ENCODE assay signal across 14 cellular contexts in the genomic region with DNA sequence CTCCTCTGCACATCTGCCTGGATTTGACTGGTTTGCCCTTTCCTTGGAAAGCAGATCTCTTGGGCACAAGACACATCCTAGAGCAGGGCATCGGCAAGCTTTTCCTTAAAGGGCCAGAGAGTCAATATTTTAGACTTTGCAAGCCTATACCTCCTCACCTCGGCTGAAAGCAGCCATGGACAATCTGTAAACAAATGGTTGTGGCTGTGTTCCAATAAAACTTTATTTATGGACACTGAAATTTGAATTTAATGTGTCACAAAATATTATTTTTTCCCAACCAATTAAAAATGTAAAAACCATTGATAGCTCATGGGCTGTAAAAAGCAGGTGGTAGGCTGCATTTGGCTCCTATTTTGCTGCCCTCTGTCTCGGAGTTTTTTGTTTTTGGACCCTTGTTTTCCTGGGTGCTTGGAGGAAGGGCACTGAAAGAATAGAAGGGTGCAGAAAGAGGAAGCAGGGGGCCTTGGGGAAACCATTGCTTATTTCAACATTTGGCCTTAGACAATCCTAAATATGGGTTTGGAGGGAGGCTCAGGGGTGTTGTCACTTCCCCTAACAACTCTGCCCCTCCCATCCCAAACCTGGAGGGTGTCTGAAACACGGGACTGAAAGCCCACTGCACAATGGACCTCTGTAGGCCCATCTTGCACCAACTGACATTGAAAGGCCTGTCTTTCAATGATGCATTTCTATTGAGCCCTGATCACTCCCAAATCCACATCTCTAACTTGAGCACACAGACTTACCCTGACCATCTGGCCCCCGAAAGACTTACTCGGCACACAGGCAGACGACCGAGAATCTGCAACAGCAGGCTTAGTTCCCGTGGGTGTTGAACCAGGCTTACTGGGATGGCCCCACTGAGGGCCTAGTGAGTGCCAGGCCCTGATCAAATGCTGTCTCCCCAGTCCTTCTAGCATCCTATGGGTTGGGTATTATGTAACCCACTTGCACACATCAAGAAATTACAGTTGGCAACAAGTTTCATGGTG. TPM values are rescaled to one million over a fixed set of nuclear protein-coding genes. Genes with fewer than 3 reads are reported as not detected.
DNase-seq lines count a peak whose midpoint lies in the region; ATAC-seq, FAIRE-seq and TF ChIP-seq lines count a peak whose summit lies in the region.
"Had no signal": no experiment of that assay in that cellular context is flagged by ENCODE, and none has a peak within 500 bp of the region (broad histone marks: within the 10 kb centered on the region; RNA-seq: fewer than 3 reads in every experiment).

No MANE protein-coding gene starts in this region.

- TF ChIP-seq EP300 in K562 (IDR thresholded peaks at IDR 0.05; ENCODE audit: low read length) (no peak), transverse colon (IDR thresholded peaks at IDR 0.05; ENCODE audit: low read depth) (no peak)

- H3K27ac Mint-ChIP-seq in activated T-cell treated with anti-CD3 and anti-CD28 coated beads, Interleukin-2, amount 50 U/mL, for 24 hours = peak overlapping the region; percentile 67
- H3K27ac Mint-ChIP-seq in stimulated activated naive B cell treated with anti-CD40 and anti-IgM and Interleukin-4, amounts not matched to agents 10 μg/mL and 1 μg/mL and 100 μg/mL, for 72 hours = peak overlapping the region; percentile 59

- no peak for TF ChIP-seq CTCF in K562 (IDR thresholded peaks at IDR 0.05 in 2 of 3, conservative IDR thresholded peaks at IDR 0.05 in 1 of 3; ENCODE audit: insufficient read depth in 2 of 3, low read depth in 1 of 3, low read length in 3 of 3)
- TF ChIP-seq CTCF in transverse colon (IDR thresholded peaks at IDR 0.05) = no peak

- POLR2A ChIA-PET in K562 (lab: Yijun Ruan, JAX) = interaction anchor here (0.6 kb wide), 2 partner anchors 260 to 481 kb away, joined by 3 read pairs; no protein-coding TSS in a partner anchor

- H3K9me1 ChIP-seq in K562 (ENCODE audit: control insufficient read depth, insufficient read depth, low read length) = no peaks in the 10 kb centered on the region

- no peak overlapping the region for H3K4me3 Mint-ChIP-seq in activated T-cell treated with anti-CD3 and anti-CD28 coated beads, Interleukin-2, amount 50 U/mL, for 24 hours
- H3K4me3 Mint-ChIP-seq in stimulated activated naive B cell treated with anti-CD40 and anti-IgM and Interleukin-4, amounts not matched to agents 10 μg/mL and 1 μg/mL and 100 μg/mL, for 72 hours = no peak overlapping the region

- CTCF ChIA-PET in K562 (lab: Yijun Ruan, JAX; ENCODE audit: low intra/inter-chr PET ratio) = no interaction called here

- ATAC-seq in K562 (no peak), HG03280 (IDR thresholded peaks at IDR 0.05; ENCODE audit: unreplicated experiment) (no peak)
- peak; percentile 25 to 60 for ATAC-seq in stimulated activated naive B cell treated with anti-CD40 and anti-IgM and Interleukin-4, amounts not matched to agents 10 μg/mL and 1 μg/mL and 100 μg/mL, for 72 hours (replicated peaks)

- H2AFZ ChIP-seq in K562 (ENCODE audit: low read depth, low read length) = no peak overlapping the region
- H2AFZ ChIP-seq: PC-9 had no signal

- no peak for TF ChIP-seq RAD21 in K562 (CRISPR knock-in tag; conservative IDR thresholded peaks at IDR 0.05 in 1 of 2, IDR thresholded peaks at IDR 0.05 in 1 of 2)

- H3K9ac ChIP-seq in K562 (ENCODE audit: insufficient read depth in 1 of 2, low read depth in 2 of 2, low read length in 2 of 2) = no peak overlapping the region

- intact Hi-C loops in K562 (cut with micrococcal nuclease) = no loop called here
- intact Hi-C loops in transverse colon (cut with DNase I; ENCODE audit: low total_unique reads) = no loop called here

- H3K36me3 ChIP-seq in K562 (ENCODE audit: control insufficient read depth, insufficient read depth, low read length) (peaks cover 16% of the 10 kb centered on the region; the same call in 2 of the 3 replicates), transverse colon (no peaks in the 10 kb centered on the region)
- H3K36me3 ChIP-seq: HAP-1 had no signal

- DNase-seq in activated T-cell treated with anti-CD3 and anti-CD28 coated beads, Interleukin-2, amount 50 U/mL, for 24 hours = no peak
- no peak for DNase-seq in activated T-cell treated with anti-CD3 and anti-CD28 coated beads, Interleukin-2, amount 50 U/mL, for 48 hours
- peak; percentile 88 for DNase-seq in NCI-H82 treated with DMSO at 0.1 percent for 48 hours (lab: John Stamatoyannopoulos, UW; ENCODE audit: unreplicated experiment)
- no peak for DNase-seq in K562 (ENCODE audit: extremely low read depth in 1 of 4, low spot score in 3 of 4)
- DNase-seq in stimulated activated naive B cell treated with anti-CD40 and anti-IgM and Interleukin-4, amounts not matched to agents 10 μg/mL and 1 μg/mL and 100 μg/mL, for 72 hours = no peak
- DNase-seq in erythroblast (lab: John Stamatoyannopoulos, UW) = no peak
- DNase-seq in transverse colon = no peak
- DNase-seq: DMS79 treated with DMSO at 0.1 percent for 48 hours, NCI-H2029, PC-9, T-helper 9 cell had no signal

- FAIRE-seq in K562 (lab: Jason Lieb, UNC) = no peak

- BruUV-seq in K562 (replicated peaks; lab: Mats Ljungman, UMichigan) = no TSS peak

- H3K4me3 ChIP-seq in K562 (no peak overlapping the region), transverse colon (no peak overlapping the region)
- H3K4me3 ChIP-seq: HAP-1, PC-9, smooth muscle cell had no signal

- H3K27ac ChIP-seq in K562 (ENCODE audit: extremely low read depth, low read depth, low read length) (no peak overlapping the region), transverse colon (peak overlapping the region in 1 of 4 donors; percentile 2)
- H3K27ac ChIP-seq: PC-9 had no signal

- H4K20me1 ChIP-seq in K562 (replicated peaks; ENCODE audit: control insufficient read depth, insufficient read depth, low read length) = no peaks in the 10 kb centered on the region

- no peaks in the 10 kb centered on the region for H3K27me3 ChIP-seq in K562 (ENCODE audit: control insufficient read depth in 2 of 2, insufficient read depth in 2 of 2, low read length in 2 of 2)
- no peaks in the 10 kb centered on the region for H3K27me3 ChIP-seq in transverse colon

- no peaks in the 10 kb centered on the region for H3K79me2 ChIP-seq in K562 (ENCODE audit: control insufficient read depth, insufficient read depth, low read length)

- peaks cover 20% of the 10 kb centered on the region for H3K4me1 Mint-ChIP-seq in activated T-cell treated with anti-CD3 and anti-CD28 coated beads, Interleukin-2, amount 50 U/mL, for 24 hours (ENCODE audit: low read depth)
- H3K4me1 Mint-ChIP-seq in stimulated activated naive B cell treated with anti-CD40 and anti-IgM and Interleukin-4, amounts not matched to agents 10 μg/mL and 1 μg/mL and 100 μg/mL, for 72 hours = peaks cover 22 to 68% of the 10 kb centered on the region in 2 donors

- peaks cover under 1 to 3% of the 10 kb centered on the region in 2 experiments; a peak in 3 of 5 replicates for H3K4me1 ChIP-seq in K562 (replicated peaks in 1 of 2; ENCODE audit: control insufficient read depth in 2 of 2, insufficient read depth in 2 of 2, low read length in 2 of 2)
- peaks cover 9 to 22% (median 13%) of the 10 kb centered on the region in 4 donors for H3K4me1 ChIP-seq in transverse colon

- TF ChIP-seq POLR2A in K562 (conservative IDR thresholded peaks at IDR 0.05) = no peak
- no peak for TF ChIP-seq POLR2A in erythroblast (IDR thresholded peaks at IDR 0.05; ENCODE audit: low read length)
- TF ChIP-seq POLR2A in transverse colon (IDR thresholded peaks at IDR 0.05) = no peak

- peaks cover 40% of the 10 kb centered on the region for H3K36me3 Mint-ChIP-seq in activated T-cell treated with anti-CD3 and anti-CD28 coated beads, Interleukin-2, amount 50 U/mL, for 24 hours (ENCODE audit: low read depth)
- H3K36me3 Mint-ChIP-seq in stimulated activated naive B cell treated with anti-CD40 and anti-IgM and Interleukin-4, amounts not matched to agents 10 μg/mL and 1 μg/mL and 100 μg/mL, for 72 hours = peaks cover 16 to 32% of the 10 kb centered on the region in 2 donors

- no peaks in the 10 kb centered on the region for H3K27me3 Mint-ChIP-seq in activated T-cell treated with anti-CD3 and anti-CD28 coated beads, Interleukin-2, amount 50 U/mL, for 24 hours
- H3K27me3 Mint-ChIP-seq in stimulated activated naive B cell treated with anti-CD40 and anti-IgM and Interleukin-4, amounts not matched to agents 10 μg/mL and 1 μg/mL and 100 μg/mL, for 72 hours = no peaks in the 10 kb centered on the region

- in situ Hi-C loops in K562 (cut with MboI) = loop anchor here (5.0 to 10.0 kb wide), 3 partner anchors 106 to 259 kb away; no protein-coding TSS in a partner anchor
- in situ Hi-C loops in transverse colon (cut with MboI; ENCODE audit: low pct_ligation_motif_present in 1 of 4, low pct_unique_long_range_greater_than_20kb in 1 of 4, low sequenced_read_pairs in 3 of 4) = loop anchor here (5.0 to 25.0 kb wide), 9 partner anchors 109 to 409 kb away; no protein-coding TSS in a partner anchor

- WGBS in K562 (ENCODE audit: insufficient coverage, low coverage, missing lambda C conversion rate) = 70% methylated on average over 9 of the region's 9 CpGs
- WGBS in transverse colon (ENCODE audit: low coverage in 1 of 2), 2 donors = 79 to 83% methylated on average over 2 to 9 of the region's 9 CpGs

- H3K9me3 Mint-ChIP-seq in activated T-cell treated with anti-CD3 and anti-CD28 coated beads, Interleukin-2, amount 50 U/mL, for 24 hours = no peaks in the 10 kb centered on the region
- H3K9me3 Mint-ChIP-seq in stimulated activated naive B cell treated with anti-CD40 and anti-IgM and Interleukin-4, amounts not matched to agents 10 μg/mL and 1 μg/mL and 100 μg/mL, for 72 hours = no peaks in the 10 kb centered on the region

- H3K9me3 ChIP-seq in K562 (replicated peaks; ENCODE audit: control insufficient read depth, insufficient read depth, low read depth, low read length) (no peaks in the 10 kb centered on the region), transverse colon (no peaks in the 10 kb centered on the region)
- H3K9me3 ChIP-seq: HAP-1 had no signal

- no peak overlapping the region for H3K4me2 ChIP-seq in K562 (ENCODE audit: insufficient read depth, low read length)
- H3K4me2 ChIP-seq: PC-9, smooth muscle cell had no signal

RNA-seq across cellular contexts. Expression of gene ZFP36L2, which starts 7.1 kb away (rescaled TPM):
- 9.5 and 13.7 TPM in 2 replicates for total RNA-seq in K562 (2011; cell fraction: chromatin; rRNA removed; ENCODE audit: low replicate concordance)
- 9.7 and 10.2 TPM in 2 replicates for total RNA-seq in K562 (2011; cell fraction: nucleolus; rRNA removed)
- total RNA-seq in K562 (2011; cell fraction: nucleoplasm; rRNA removed) = 11.8 and 19.4 TPM in 2 replicates
- 4.1 and 6.2 TPM in 2 replicates for total RNA-seq in K562 (2014; rRNA removed)
- total RNA-seq in K562 (2014; rRNA removed; fragmentation: Illumina TruSeq; extraction: Trizol) = 6.2 and 6.4 TPM in 2 replicates
- total RNA-seq in K562 (2015; rRNA removed; fragmentation: Illumina TruSeq; extraction: Trizol) = 6.6 and 7.9 TPM in 2 replicates
- total RNA-seq in K562 (2021) = 60.6 and 62.1 TPM in 2 replicates
- 6.5 and 11.7 TPM in 2 replicates for polyA plus RNA-seq in K562 (2011; rRNA removed)
- 3.1 and 12.8 TPM in 2 replicates for polyA plus RNA-seq in K562 (2011; cell fraction: cytosol; rRNA removed)
- 6.0 and 19.0 TPM in 2 replicates for polyA plus RNA-seq in K562 (2011; cell fraction: nucleus; rRNA removed)
- polyA plus RNA-seq in K562 (2012) = 27.2 and 38.8 TPM in 2 replicates
- 20.0 and 20.3 TPM in 2 replicates for polyA plus RNA-seq in K562 (2014; fragmentation: Illumina TruSeq; extraction: Trizol)
- polyA plus RNA-seq in K562 (2014; fragmentation: Nextera tagmentation; extraction: Ambion mirVana) = 10 to 100 TPM; 32.4 to 42.8 TPM
- polyA plus RNA-seq in K562 (2014; rRNA removed) = 21.8 and 23.7 TPM in 2 replicates
- 4.3 and 5.1 TPM in 2 replicates for polyA minus RNA-seq in K562 (2011; rRNA and poly(A)+ RNA removed)
- 17.1 and 23.8 TPM in 2 replicates for polyA minus RNA-seq in K562 (2011; cell fraction: cytosol; rRNA and poly(A)+ RNA removed)
- 6.4 and 8.1 TPM in 2 replicates for polyA minus RNA-seq in K562 (2011; cell fraction: nucleus; rRNA and poly(A)+ RNA removed)
- total RNA-seq in transverse colon = 100 to 1,000 TPM; 114 to 305 (median 208) TPM

Comparison
In these comparisons a context has a peak if more than half of its experiments do, and no peak if none do; other contexts are left out.
1. ATAC-seq: peak in stimulated activated naive B cell treated with anti-CD40 and anti-IgM and Interleukin-4, amounts not matched to agents 10 μg/mL and 1 μg/mL and 100 μg/mL, for 72 hours (2 of 2); none in K562 (single experiment) and HG03280 (single experiment).